In genomic region chr15:28712270-28712669, GRCh38 we compare ENCODE assay signal across 1 cellular context. TPM values are rescaled to one million over a fixed set of nuclear protein-coding genes. Genes with fewer than 3 reads are reported as not detected.
"Had no signal": no experiment of that assay in that cellular context is flagged by ENCODE, and none has a peak within 500 bp of the region (broad histone marks: within the 10 kb centered on the region; RNA-seq: fewer than 3 reads in every experiment).

TSS of gene GOLGA8M (minus strand) at chr15:28712421. CDS start at chr15:28712323, 98 bp downstream.

RNA-seq across cellular contexts. Expression of gene GOLGA8M, which starts in this region (rescaled TPM):
- total RNA-seq: foreskin keratinocyte had no signal
- polyA plus RNA-seq: foreskin keratinocyte had no signal
